In the genomic region with DNA sequence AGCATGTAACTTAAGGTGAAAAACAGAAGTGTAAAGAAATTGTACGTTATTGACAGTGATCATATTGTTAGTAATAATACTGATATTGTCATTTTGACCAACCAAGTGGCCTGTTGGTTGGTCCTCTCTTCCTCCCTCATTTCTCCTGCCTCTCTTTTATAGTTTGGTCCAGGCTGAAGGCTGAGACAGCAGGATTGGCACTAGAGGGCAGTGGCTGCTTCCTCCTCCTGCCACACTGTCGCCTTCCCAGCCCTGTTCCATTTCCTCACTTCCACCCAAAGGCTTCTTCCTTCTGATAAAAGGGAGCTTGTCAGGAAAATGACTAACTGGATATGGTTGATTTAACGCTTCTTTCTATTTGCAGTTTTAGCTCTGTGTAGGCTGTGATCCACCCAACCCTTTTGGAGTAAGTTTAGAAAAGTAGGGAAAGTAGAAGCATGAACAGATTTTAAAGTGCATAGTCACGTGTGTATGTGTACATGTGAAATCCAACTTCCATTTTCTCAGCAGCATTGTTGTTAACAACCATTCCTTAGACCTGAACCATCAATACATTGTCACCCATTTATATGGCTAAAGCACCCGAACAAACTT, we compare ENCODE assay signal across 8 cellular contexts. TPM values are rescaled to one million over a fixed set of nuclear protein-coding genes. Genes with fewer than 3 reads are reported as not detected.
DNase-seq lines count a peak whose midpoint lies in the region; ATAC-seq, FAIRE-seq and TF ChIP-seq lines count a peak whose summit lies in the region.

No MANE protein-coding gene starts in this region.

- H4K20me1 ChIP-seq in PC-9 (ENCODE audit: insufficient read depth): no peaks in the 10 kb centered on the region

- DNase-seq in PC-9: no peak
- DNase-seq in fibroblast of mammary gland (ENCODE audit: low read depth): peak; percentile 38
- no peak for DNase-seq in pancreas
- no peak for DNase-seq in suprapubic skin (ENCODE audit: low spot score in 2 of 2)
- no peak for DNase-seq in activated CD4-positive, alpha-beta memory T cell treated with anti-CD3 and anti-CD28 coated beads for 36 hours
- DNase-seq in GM19238 (ENCODE audit: insufficient read length, low spot score): no peak

- no peaks in the 10 kb centered on the region for H3K27me3 ChIP-seq in PC-9 (ENCODE audit: insufficient read depth, low read depth)
- H3K27me3 ChIP-seq in pancreas: no peaks in the 10 kb centered on the region
- no peaks in the 10 kb centered on the region for H3K27me3 ChIP-seq in suprapubic skin

- TF ChIP-seq EP300 in suprapubic skin (IDR thresholded peaks at IDR 0.05): no peak

- H3K36me3 ChIP-seq in PC-9 (ENCODE audit: low read depth): no peaks in the 10 kb centered on the region
- no peaks in the 10 kb centered on the region for H3K36me3 ChIP-seq in pancreas
- H3K36me3 ChIP-seq in suprapubic skin: peaks cover 15% of the 10 kb centered on the region

- no peak for FAIRE-seq in pancreas (lab: Jason Lieb, UNC)

- H3K27ac ChIP-seq in PC-9 (no peak overlapping the region), pancreas (no peak overlapping the region), suprapubic skin (no peak overlapping the region)

- H3K9me3 ChIP-seq in PC-9 (ENCODE audit: insufficient read depth, low read depth) (no peaks in the 10 kb centered on the region), pancreas (no peaks in the 10 kb centered on the region), suprapubic skin (no peaks in the 10 kb centered on the region)

- no peak for TF ChIP-seq POLR2A in suprapubic skin (IDR thresholded peaks at IDR 0.05)

- H3K27ac Mint-ChIP-seq in activated CD4-positive, alpha-beta memory T cell treated with anti-CD3 and anti-CD28 coated beads for 36 hours: no peak overlapping the region

- H3K4me3 ChIP-seq in PC-9 (no peak overlapping the region), fibroblast of mammary gland (ENCODE audit: control insufficient read depth, low read depth, low read length) (no peak overlapping the region), pancreas (no peak overlapping the region), suprapubic skin (no peak overlapping the region)

- peak in 3 of 4 donors; percentile 59 to 72 (median 68) for ATAC-seq in pancreas
- no peak for ATAC-seq in GM21447 (IDR thresholded peaks at IDR 0.05; ENCODE audit: unreplicated experiment)

- no peaks in the 10 kb centered on the region for H3K9me2 ChIP-seq in PC-9 (ENCODE audit: insufficient read depth)

- no peak overlapping the region for H3K4me3 Mint-ChIP-seq in activated CD4-positive, alpha-beta memory T cell treated with anti-CD3 and anti-CD28 coated beads for 36 hours

- H3K36me3 Mint-ChIP-seq in activated CD4-positive, alpha-beta memory T cell treated with anti-CD3 and anti-CD28 coated beads for 36 hours: peaks cover 34% of the 10 kb centered on the region

- POLR2A ChIA-PET in PC-9 (lab: Charles Lee; ENCODE audit: unreplicated experiment): interaction anchor here (0.6 kb wide), 1 partner anchor 36 kb away, joined by 5 read pairs; a partner anchor contains a TSS
- POLR2A ChIA-PET in activated CD4-positive, alpha-beta memory T cell treated with anti-CD3 and anti-CD28 coated beads for 36 hours (lab: Charles Lee): no interaction called here

- 75 to 81% methylated on average over 5 of the region's 5 CpGs for WGBS in pancreas, 2 donors
- WGBS in suprapubic skin: 64% methylated on average over 5 of the region's 5 CpGs

- no peaks in the 10 kb centered on the region for H3K4me1 Mint-ChIP-seq in activated CD4-positive, alpha-beta memory T cell treated with anti-CD3 and anti-CD28 coated beads for 36 hours (ENCODE audit: low read depth)

- no peaks in the 10 kb centered on the region for H3K9me3 Mint-ChIP-seq in activated CD4-positive, alpha-beta memory T cell treated with anti-CD3 and anti-CD28 coated beads for 36 hours

- no peaks in the 10 kb centered on the region for H3K79me2 ChIP-seq in PC-9 (ENCODE audit: low read depth)

- no peak overlapping the region for H2AFZ ChIP-seq in PC-9

- TF ChIP-seq CTCF in GM12874 (IDR thresholded peaks at IDR 0.05; ENCODE audit: insufficient read depth, low read depth, low read length) (0 out of 2 replicates have a peak, but pooled peaks have one; percentile 2), PC-9 (conservative IDR thresholded peaks at IDR 0.05) (peak; percentile 50), fibroblast of mammary gland (conservative IDR thresholded peaks at IDR 0.05; ENCODE audit: control insufficient read depth, insufficient read depth, low read depth, low read length) (peak; percentile 41), pancreas (IDR thresholded peaks at IDR 0.05) (peak in 1 of 4 donors; percentile 8), suprapubic skin (IDR thresholded peaks at IDR 0.05) (peak in 1 of 2 donors; percentile 38)

- BruUV-seq in PC-9 (replicated peaks; lab: Mats Ljungman, UMichigan): no TSS peak

- intact Hi-C loops in PC-9 (cut with micrococcal nuclease; ENCODE audit: unreplicated experiment) (no loop called here), pancreas (cut with DNase I) (no loop called here)
- intact Hi-C loops in activated CD4-positive, alpha-beta memory T cell treated with anti-CD3 and anti-CD28 coated beads for 36 hours (cut with micrococcal nuclease): no loop called here

- H3K4me1 ChIP-seq in PC-9 (replicated peaks; ENCODE audit: insufficient read depth) (no peaks in the 10 kb centered on the region), pancreas (no peaks in the 10 kb centered on the region), suprapubic skin (no peaks in the 10 kb centered on the region)

- H3K27me3 Mint-ChIP-seq in activated CD4-positive, alpha-beta memory T cell treated with anti-CD3 and anti-CD28 coated beads for 36 hours: no peaks in the 10 kb centered on the region

- CTCF ChIA-PET in PC-9 (lab: Charles Lee): interaction anchor here (1.0 kb wide), 1 partner anchor 10 kb away, joined by 5 read pairs; no protein-coding TSS in a partner anchor
- CTCF ChIA-PET in activated CD4-positive, alpha-beta memory T cell treated with anti-CD3 and anti-CD28 coated beads for 36 hours (lab: Charles Lee): no interaction called here

- H3K4me2 ChIP-seq in PC-9: no peak overlapping the region

- H3F3A ChIP-seq in PC-9 (ENCODE audit: insufficient read depth, low read depth): peaks cover 3% of the 10 kb centered on the region; the same call in 1 of the 2 replicates

RNA-seq across cellular contexts. Expression of a gene that starts 35.6 kb away (rescaled TPM):
- 13.4 and 15.5 TPM in 2 replicates for total RNA-seq in PC-9 (2021)
- 1 to 10 TPM; 2.2 to 5.3 (median 2.8) TPM for total RNA-seq in pancreas
- polyA plus RNA-seq in pancreas: 1 to 10 TPM in 1 of 2 donors, under 1 TPM in 1; 0.80 to 2.5 TPM
- 10 to 100 TPM in 1 of 4 donors, 1 to 10 TPM in 3; 8.5 to 13.2 (median 9.4) TPM for total RNA-seq in suprapubic skin
- total RNA-seq in activated CD4-positive, alpha-beta memory T cell treated with anti-CD3 and anti-CD28 coated beads for 36 hours: 10 to 100 TPM; 10.8 to 12.1 TPM

RNA-seq across cellular contexts. Expression of a gene that starts 35.8 kb away (rescaled TPM):
- 71.0 and 73.1 TPM in 2 replicates for total RNA-seq in PC-9 (2021)
- 10 to 100 TPM; 17.3 to 28.0 (median 23.8) TPM for total RNA-seq in pancreas
- 10 to 100 TPM in 1 of 2 donors, 1 to 10 TPM in 1; 9.4 to 17.4 TPM for polyA plus RNA-seq in pancreas
- total RNA-seq in suprapubic skin: 10 to 100 TPM; 48.7 to 63.7 (median 51.9) TPM
- 10 to 100 TPM; 85.9 to 91.4 TPM for total RNA-seq in activated CD4-positive, alpha-beta memory T cell treated with anti-CD3 and anti-CD28 coated beads for 36 hours
